In the genomic region with DNA sequence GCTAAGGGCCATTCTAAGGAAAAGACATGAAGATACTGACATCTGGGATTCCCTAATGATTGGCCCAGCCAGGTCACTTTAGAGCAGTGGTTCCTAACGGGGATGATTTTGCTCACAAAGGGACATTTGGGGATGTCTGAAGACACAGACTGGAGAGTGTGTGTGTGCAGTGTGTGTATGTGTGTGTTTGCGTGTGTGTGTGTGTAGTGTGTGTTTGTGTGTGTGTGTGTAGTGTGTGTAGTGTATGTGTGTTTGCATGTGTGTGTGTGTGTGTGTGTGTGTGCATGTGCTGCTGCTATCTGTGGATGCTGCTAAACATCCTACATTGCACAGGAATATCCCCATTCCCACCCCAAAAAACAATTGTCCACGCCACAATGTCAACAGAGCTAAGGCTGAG, we compare ENCODE assay signal across 1 cellular context.
TF ChIP-seq lines count a peak whose summit lies in the region.

No MANE protein-coding gene starts in this region.

TF ChIP-seq in HepG2, 621 proteins besides CTCF, POLR2A, EP300 and RAD21 (continued from another document):
- TF ChIP-seq, protein P1, sequence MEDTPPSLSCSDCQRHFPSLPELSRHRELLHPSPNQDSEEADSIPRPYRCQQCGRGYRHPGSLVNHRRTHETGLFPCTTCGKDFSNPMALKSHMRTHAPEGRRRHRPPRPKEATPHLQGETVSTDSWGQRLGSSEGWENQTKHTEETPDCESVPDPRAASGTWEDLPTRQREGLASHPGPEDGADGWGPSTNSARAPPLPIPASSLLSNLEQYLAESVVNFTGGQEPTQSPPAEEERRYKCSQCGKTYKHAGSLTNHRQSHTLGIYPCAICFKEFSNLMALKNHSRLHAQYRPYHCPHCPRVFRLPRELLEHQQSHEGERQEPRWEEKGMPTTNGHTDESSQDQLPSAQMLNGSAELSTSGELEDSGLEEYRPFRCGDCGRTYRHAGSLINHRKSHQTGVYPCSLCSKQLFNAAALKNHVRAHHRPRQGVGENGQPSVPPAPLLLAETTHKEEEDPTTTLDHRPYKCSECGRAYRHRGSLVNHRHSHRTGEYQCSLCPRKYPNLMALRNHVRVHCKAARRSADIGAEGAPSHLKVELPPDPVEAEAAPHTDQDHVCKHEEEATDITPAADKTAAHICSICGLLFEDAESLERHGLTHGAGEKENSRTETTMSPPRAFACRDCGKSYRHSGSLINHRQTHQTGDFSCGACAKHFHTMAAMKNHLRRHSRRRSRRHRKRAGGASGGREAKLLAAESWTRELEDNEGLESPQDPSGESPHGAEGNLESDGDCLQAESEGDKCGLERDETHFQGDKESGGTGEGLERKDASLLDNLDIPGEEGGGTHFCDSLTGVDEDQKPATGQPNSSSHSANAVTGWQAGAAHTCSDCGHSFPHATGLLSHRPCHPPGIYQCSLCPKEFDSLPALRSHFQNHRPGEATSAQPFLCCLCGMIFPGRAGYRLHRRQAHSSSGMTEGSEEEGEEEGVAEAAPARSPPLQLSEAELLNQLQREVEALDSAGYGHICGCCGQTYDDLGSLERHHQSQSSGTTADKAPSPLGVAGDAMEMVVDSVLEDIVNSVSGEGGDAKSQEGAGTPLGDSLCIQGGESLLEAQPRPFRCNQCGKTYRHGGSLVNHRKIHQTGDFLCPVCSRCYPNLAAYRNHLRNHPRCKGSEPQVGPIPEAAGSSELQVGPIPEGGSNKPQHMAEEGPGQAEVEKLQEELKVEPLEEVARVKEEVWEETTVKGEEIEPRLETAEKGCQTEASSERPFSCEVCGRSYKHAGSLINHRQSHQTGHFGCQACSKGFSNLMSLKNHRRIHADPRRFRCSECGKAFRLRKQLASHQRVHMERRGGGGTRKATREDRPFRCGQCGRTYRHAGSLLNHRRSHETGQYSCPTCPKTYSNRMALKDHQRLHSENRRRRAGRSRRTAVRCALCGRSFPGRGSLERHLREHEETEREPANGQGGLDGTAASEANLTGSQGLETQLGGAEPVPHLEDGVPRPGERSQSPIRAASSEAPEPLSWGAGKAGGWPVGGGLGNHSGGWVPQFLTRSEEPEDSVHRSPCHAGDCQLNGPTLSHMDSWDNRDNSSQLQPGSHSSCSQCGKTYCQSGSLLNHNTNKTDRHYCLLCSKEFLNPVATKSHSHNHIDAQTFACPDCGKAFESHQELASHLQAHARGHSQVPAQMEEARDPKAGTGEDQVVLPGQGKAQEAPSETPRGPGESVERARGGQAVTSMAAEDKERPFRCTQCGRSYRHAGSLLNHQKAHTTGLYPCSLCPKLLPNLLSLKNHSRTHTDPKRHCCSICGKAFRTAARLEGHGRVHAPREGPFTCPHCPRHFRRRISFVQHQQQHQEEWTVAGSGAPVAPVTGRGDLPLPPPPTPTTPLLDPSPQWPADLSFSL (CRISPR knock-in tag; IDR thresholded peaks at IDR 0.05): peak; percentile 63; the same call in 1 of the 2 replicates
